2 cellular contexts compared by ENCODE assay signal in genomic region chr7:39415091-39415820, GRCh38.
TF ChIP-seq lines count a peak whose summit lies in the region.

No MANE protein-coding gene starts in this region.

TF ChIP-seq in SK-N-SH, 30 proteins besides CTCF, POLR2A, EP300 and RAD21 (continued from another document):
- TF ChIP-seq REST (IDR thresholded peaks at IDR 0.05; ENCODE audit: low read depth, low read length) (no peak), RXRA (IDR thresholded peaks at IDR 0.05; ENCODE audit: borderline replicate concordance, low read depth) (no peak), SIN3A (IDR thresholded peaks at IDR 0.05; ENCODE audit: borderline replicate concordance, low read depth, low read length) (no peak), FOSL2 (IDR thresholded peaks at IDR 0.05; ENCODE audit: borderline replicate concordance, low read depth) (no peak), JUND (IDR thresholded peaks at IDR 0.05) (no peak), EZH2phosphoT487 (IDR thresholded peaks at IDR 0.05; ENCODE audit: borderline replicate concordance, low read depth) (no peak), SMC3 (IDR thresholded peaks at IDR 0.05; ENCODE audit: low read depth, low read length) (no peak), PBX3 (IDR thresholded peaks at IDR 0.05) (no peak)

TF ChIP-seq in SK-N-SH treated with all-trans-retinoic acid at 6 μM for 48 hours, 23 proteins besides CTCF, POLR2A, EP300 and RAD21 (continued from another document):
- no peak for TF ChIP-seq ISL1 (CRISPR knock-in tag; IDR thresholded peaks at IDR 0.05)
- no peak for TF ChIP-seq TOX (CRISPR knock-in tag; IDR thresholded peaks at IDR 0.05; ENCODE audit: borderline replicate concordance)
- no peak for TF ChIP-seq ZFP3 (CRISPR knock-in tag; IDR thresholded peaks at IDR 0.05)
- TF ChIP-seq CREB5 (CRISPR knock-in tag; IDR thresholded peaks at IDR 0.05; ENCODE audit: low read depth), result no peak
- no peak for TF ChIP-seq CSDC2 (CRISPR knock-in tag; IDR thresholded peaks at IDR 0.05)
- TF ChIP-seq POU6F1 (CRISPR knock-in tag; IDR thresholded peaks at IDR 0.05; ENCODE audit: borderline replicate concordance, low read depth), result no peak
- no peak for TF ChIP-seq ZC3H10 (CRISPR knock-in tag; IDR thresholded peaks at IDR 0.05)
